In genomic region chr19:36257512-36257876, GRCh38 we compare ENCODE assay signal across 10 cellular contexts. TPM values are rescaled to one million over a fixed set of nuclear protein-coding genes. Genes with fewer than 3 reads are reported as not detected.
DNase-seq lines count a peak whose midpoint lies in the region; ATAC-seq and TF ChIP-seq lines count a peak whose summit lies in the region.
"Had no signal": no experiment of that assay in that cellular context is flagged by ENCODE, and none has a peak within 500 bp of the region (broad histone marks: within the 10 kb centered on the region; RNA-seq: fewer than 3 reads in every experiment).

No MANE protein-coding gene starts in this region.

- no peak overlapping the region for H3K4me2 ChIP-seq in mesendoderm (ENCODE audit: low read length)

- CTCF ChIA-PET in activated CD8-positive, alpha-beta T cell treated with anti-CD3 and anti-CD28 coated beads for 36 hours (lab: Charles Lee) = no interaction called here

- POLR2A ChIA-PET in activated CD8-positive, alpha-beta T cell treated with anti-CD3 and anti-CD28 coated beads for 36 hours (lab: Charles Lee) = no interaction called here

- H3K18ac ChIP-seq in mesendoderm (ENCODE audit: low read length) = no peak overlapping the region

- H3K27me3 ChIP-seq in mesendoderm (ENCODE audit: insufficient read depth, low read length, poor library complexity) = no peaks in the 10 kb centered on the region
- no peaks in the 10 kb centered on the region for H3K27me3 ChIP-seq in tibial artery

- H3K27ac Mint-ChIP-seq in activated CD8-positive, alpha-beta T cell treated with anti-CD3 and anti-CD28 coated beads for 36 hours = no peak overlapping the region

- H3K9me3 ChIP-seq in tibial artery = peaks cover 0 to 23% (median 0%) of the 10 kb centered on the region in 3 donors

- H2AK5ac ChIP-seq in mesendoderm (ENCODE audit: low read length) = no peak overlapping the region

- H3K23ac ChIP-seq in mesendoderm (ENCODE audit: low read length) = no peak overlapping the region

- peaks cover 18% of the 10 kb centered on the region for H3K9me3 Mint-ChIP-seq in activated CD8-positive, alpha-beta T cell treated with anti-CD3 and anti-CD28 coated beads for 36 hours

- H3K79me1 ChIP-seq in mesendoderm (ENCODE audit: low read length) = no peaks in the 10 kb centered on the region

- no peak overlapping the region for H3K56ac ChIP-seq in mesendoderm (ENCODE audit: low read length)

- no peaks in the 10 kb centered on the region for H3K27me3 Mint-ChIP-seq in activated CD8-positive, alpha-beta T cell treated with anti-CD3 and anti-CD28 coated beads for 36 hours

- H4K8ac ChIP-seq in mesendoderm (ENCODE audit: low read depth, low read length) = no peak overlapping the region

- ATAC-seq in activated CD8-positive, alpha-beta T cell treated with anti-CD3 and anti-CD28 coated beads for 36 hours = no peak
- no peak for ATAC-seq in GM21367 (IDR thresholded peaks at IDR 0.05; ENCODE audit: unreplicated experiment)

- H3K9ac ChIP-seq in mesendoderm (ENCODE audit: low read length) = no peak overlapping the region

- no peak overlapping the region for H3K4me3 Mint-ChIP-seq in activated CD8-positive, alpha-beta T cell treated with anti-CD3 and anti-CD28 coated beads for 36 hours

- TF ChIP-seq CTCF in tibial artery (IDR thresholded peaks at IDR 0.05) = no peak
- TF ChIP-seq CTCF in activated CD8-positive, alpha-beta T cell treated with anti-CD3 and anti-CD28 coated beads for 36 hours (IDR thresholded peaks at IDR 0.05) = no peak

- intact Hi-C loops in tibial artery (cut with DNase I; ENCODE audit: low total_unique reads) = no loop called here
- intact Hi-C loops in activated CD8-positive, alpha-beta T cell treated with anti-CD3 and anti-CD28 coated beads for 36 hours (cut with micrococcal nuclease) = no loop called here

- H3K27ac ChIP-seq in mesendoderm (ENCODE audit: low read depth, low read length) (no peak overlapping the region), tibial artery (no peak overlapping the region)

- H3K36me3 ChIP-seq in mesendoderm (ENCODE audit: control insufficient read depth, insufficient read depth, low read length) (no peaks in the 10 kb centered on the region), tibial artery (peaks cover 9 to 26% (median 14%) of the 10 kb centered on the region in 3 donors)

- H3K4me1 Mint-ChIP-seq in activated CD8-positive, alpha-beta T cell treated with anti-CD3 and anti-CD28 coated beads for 36 hours (ENCODE audit: low read depth) = no peaks in the 10 kb centered on the region

- H2BK120ac ChIP-seq in mesendoderm (ENCODE audit: low read depth, low read length) = no peak overlapping the region

- H3K79me2 ChIP-seq in mesendoderm (ENCODE audit: control insufficient read depth, insufficient read depth, low read length) = no peaks in the 10 kb centered on the region

- no peak overlapping the region for H4K5ac ChIP-seq in mesendoderm (ENCODE audit: low read length)

- WGBS in mesendoderm (ENCODE audit: extremely low coverage, insufficient coverage, low lambda C conversion rate) = no CpG with 5 or more reads among the region's 37 CpGs

- no peak overlapping the region for H3K4ac ChIP-seq in mesendoderm (ENCODE audit: low read depth, low read length)

- no peak overlapping the region for H2BK15ac ChIP-seq in mesendoderm (replicated peaks; ENCODE audit: low read depth)

- peak; percentile 33 for DNase-seq in NCI-H2171 (lab: John Stamatoyannopoulos, UW)
- DNase-seq in dermis blood vessel endothelial cell = peak; percentile 31
- DNase-seq in mesendoderm = peak; percentile 40
- DNase-seq in tibial artery = no peak
- no peak for DNase-seq in activated T-cell treated with anti-CD3 and anti-CD28 coated beads, Interleukin-2, amount 50 U/mL, for 1 hour
- no peak for DNase-seq in NCI-H2081 treated with DMSO at 0.1 percent for 48 hours (lab: John Stamatoyannopoulos, UW)
- no peak for DNase-seq in activated CD8-positive, alpha-beta T cell treated with anti-CD3 and anti-CD28 coated beads for 36 hours
- DNase-seq: activated gamma-delta T cell treated with Interleukin-2 at 50 U/mL for 16 hours, T-helper 1 cell had no signal

- no peak overlapping the region for H2BK5ac ChIP-seq in mesendoderm (ENCODE audit: low read length)

- H3K4me3 ChIP-seq in mesendoderm (ENCODE audit: low read length) (no peak overlapping the region), tibial artery (peak overlapping the region; percentile 22 to 29)

- no peaks in the 10 kb centered on the region for H3K4me1 ChIP-seq in mesendoderm (ENCODE audit: control insufficient read depth, low read depth, low read length)
- H3K4me1 ChIP-seq in tibial artery = peaks cover 0 to 9% (median 0%) of the 10 kb centered on the region in 4 donors

- H3K36me3 Mint-ChIP-seq in activated CD8-positive, alpha-beta T cell treated with anti-CD3 and anti-CD28 coated beads for 36 hours (ENCODE audit: low read depth) = peaks cover 12% of the 10 kb centered on the region

RNA-seq across cellular contexts. Expression of gene ZNF146, which starts 42.6 kb away (rescaled TPM):
- total RNA-seq in dermis blood vessel endothelial cell = 123 and 131 TPM in 2 replicates
- polyA plus RNA-seq in mesendoderm (2013, experiment 1 of 2) = 134 TPM
- polyA plus RNA-seq in mesendoderm (2013, experiment 2 of 2) = 131 TPM
- total RNA-seq in activated CD8-positive, alpha-beta T cell treated with anti-CD3 and anti-CD28 coated beads for 36 hours = 100 to 1,000 TPM; 102 to 109 TPM

RNA-seq across cellular contexts. Expression of gene ZNF565, which starts 43.0 kb away (rescaled TPM):
- total RNA-seq in dermis blood vessel endothelial cell = 2.4 and 6.5 TPM in 2 replicates
- polyA plus RNA-seq in mesendoderm (2013, experiment 1 of 2) = 2.3 TPM
- polyA plus RNA-seq in mesendoderm (2013, experiment 2 of 2) = 1.9 TPM
- 1 to 10 TPM; 1.3 to 1.6 TPM for total RNA-seq in activated CD8-positive, alpha-beta T cell treated with anti-CD3 and anti-CD28 coated beads for 36 hours

Comparison
In these comparisons a context has a peak if more than half of its experiments do, and no peak if none do; other contexts are left out.
1. DNase-seq: peak in NCI-H2171 (single experiment), dermis blood vessel endothelial cell (single experiment) and mesendoderm (single experiment); none in tibial artery (0 of 2), activated T-cell treated with anti-CD3 and anti-CD28 coated beads, Interleukin-2, amount 50 U/mL, for 1 hour (single experiment), NCI-H2081 treated with DMSO at 0.1 percent for 48 hours (single experiment) and activated CD8-positive, alpha-beta T cell treated with anti-CD3 and anti-CD28 coated beads for 36 hours (single experiment).